In the genomic region with DNA sequence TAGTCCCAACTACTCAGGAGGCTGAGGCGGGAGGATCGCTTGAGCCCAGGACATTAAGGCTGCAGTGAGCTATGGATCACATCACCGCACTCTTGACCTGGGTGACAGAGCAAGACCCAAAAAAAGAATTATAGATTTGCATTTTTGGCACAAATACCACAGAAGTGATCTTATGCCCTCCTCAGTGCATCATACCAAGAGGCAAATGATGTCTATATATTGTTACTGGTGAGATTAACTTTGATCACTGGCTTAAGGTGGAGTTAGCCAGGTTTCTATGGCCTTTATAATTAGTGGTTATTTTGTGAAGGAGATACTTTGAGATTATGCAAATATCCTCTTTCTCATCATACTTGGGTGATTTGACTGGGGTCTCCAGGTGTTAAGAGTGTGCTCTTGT, we compare ENCODE assay signal across 27 cellular contexts. TPM values are rescaled to one million over a fixed set of nuclear protein-coding genes. Genes with fewer than 3 reads are reported as not detected.
"Had no signal": no experiment of that assay in that cellular context is flagged by ENCODE, and none has a peak within 500 bp of the region (broad histone marks: within the 10 kb centered on the region; RNA-seq: fewer than 3 reads in every experiment).

No MANE protein-coding gene starts in this region.

- H3K27ac ChIP-seq: cardiac muscle cell, tibial artery had no signal

- H3K27me3 Mint-ChIP-seq: activated naive CD4-positive, alpha-beta T cell treated with anti-CD3 and anti-CD28 coated beads, Interleukin-2, amount 50 U/mL, for 24 hours; stimulated activated naive CD8-positive, alpha-beta T cell treated with anti-CD3 and anti-CD28 coated beads, Interleukin-15, Interleukin-2, amounts not matched to agents 100 ng/mL and 50 ng/mL, for 24 hours had no signal

- H3K27ac Mint-ChIP-seq: activated CD8-positive, alpha-beta T cell treated with anti-CD3 and anti-CD28 coated beads, Interleukin-2, amount 10 ng/mL, durations not matched to agents 7 days and 5 days; activated naive CD4-positive, alpha-beta T cell treated with anti-CD3 and anti-CD28 coated beads, Interleukin-2, amount 50 U/mL, for 24 hours; naive B cell; stimulated activated naive CD8-positive, alpha-beta T cell treated with anti-CD3 and anti-CD28 coated beads, Interleukin-15, Interleukin-2, amounts not matched to agents 100 ng/mL and 50 ng/mL, for 24 hours had no signal

- H3K9me3 ChIP-seq: body of pancreas, right lobe of liver, tibial artery had no signal

- H3K4me3 Mint-ChIP-seq: activated CD8-positive, alpha-beta T cell treated with anti-CD3 and anti-CD28 coated beads, Interleukin-2, amount 10 ng/mL, durations not matched to agents 7 days and 5 days; activated naive CD4-positive, alpha-beta T cell treated with anti-CD3 and anti-CD28 coated beads, Interleukin-2, amount 50 U/mL, for 24 hours; naive B cell; neural crest cell; stimulated activated naive CD8-positive, alpha-beta T cell treated with anti-CD3 and anti-CD28 coated beads, Interleukin-15, Interleukin-2, amounts not matched to agents 100 ng/mL and 50 ng/mL, for 24 hours had no signal

- H3K4me1 Mint-ChIP-seq: activated naive CD4-positive, alpha-beta T cell treated with anti-CD3 and anti-CD28 coated beads, Interleukin-2, amount 50 U/mL, for 24 hours had no signal

- H3K36me3 Mint-ChIP-seq: activated naive CD4-positive, alpha-beta T cell treated with anti-CD3 and anti-CD28 coated beads, Interleukin-2, amount 50 U/mL, for 24 hours; naive B cell had no signal

- H3K4me1 ChIP-seq: tibial artery had no signal

- FAIRE-seq: endometrium, islet of Langerhans, TTC549 had no signal

- H3K27me3 ChIP-seq: body of pancreas, cardiac muscle cell, right lobe of liver, tibial artery had no signal

- H3K9me3 Mint-ChIP-seq: activated naive CD4-positive, alpha-beta T cell treated with anti-CD3 and anti-CD28 coated beads, Interleukin-2, amount 50 U/mL, for 24 hours; naive B cell; neural crest cell; stimulated activated naive CD8-positive, alpha-beta T cell treated with anti-CD3 and anti-CD28 coated beads, Interleukin-15, Interleukin-2, amounts not matched to agents 100 ng/mL and 50 ng/mL, for 24 hours had no signal

- ATAC-seq: activated CD8-positive, alpha-beta T cell treated with anti-CD3 and anti-CD28 coated beads, Interleukin-2, amount 10 ng/mL, durations not matched to agents 7 days and 5 days; body of pancreas; left colon; right lobe of liver had no signal

- DNase-seq: activated CD4-positive, alpha-beta T cell treated with anti-CD3 and anti-CD28 coated beads for 1 hour; activated CD4-positive, alpha-beta T cell treated with anti-CD3 and anti-CD28 coated beads, Interleukin-2, amount 50 U/mL, for 1 hour; activated CD8-positive, alpha-beta T cell treated with anti-CD3 and anti-CD28 coated beads, Interleukin-2, amount 10 ng/mL, durations not matched to agents 7 days and 5 days; activated gamma-delta T cell treated with Interleukin-2 at 50 U/mL for 16 hours; anterior cingulate cortex; body of pancreas; effector CD4-positive, alpha-beta T cell; erythroblast; foreskin melanocyte; head of caudate nucleus; left colon; naive B cell; occipital lobe; right lobe of liver; stimulated activated CD4-positive, alpha-beta T cell treated with anti-CD3 and anti-CD28 coated beads, Interleukin-1b, Interleukin-23, amount 100 ng/mL, for 48 hours; tibial artery had no signal

- H3K36me3 ChIP-seq: cardiac muscle cell, tibial artery had no signal

- H3K4me3 ChIP-seq: body of pancreas, cardiac muscle cell, right lobe of liver, skin epidermis, tibial artery had no signal

RNA-seq across cellular contexts. Expression of gene CATIP, which starts 22.1 kb away (rescaled TPM):
- total RNA-seq: activated CD8-positive, alpha-beta T cell treated with anti-CD3 and anti-CD28 coated beads, Interleukin-2, amount 10 ng/mL, durations not matched to agents 7 days and 5 days; left colon; lower leg skin; mesenteric fat pad; neural crest cell; right lobe of liver; ureter had no signal
